ENCODE assay signal across 12 cellular contexts in genomic region chr11:95520765-95521542, GRCh38.
DNase-seq lines count a peak whose midpoint lies in the region; ATAC-seq and TF ChIP-seq lines count a peak whose summit lies in the region.
"Had no signal": no experiment of that assay in that cellular context is flagged by ENCODE, and none has a peak within 500 bp of the region (broad histone marks: within the 10 kb centered on the region; RNA-seq: fewer than 3 reads in every experiment).

No MANE protein-coding gene starts in this region.

- TF ChIP-seq CTCF in HCT116 (IDR thresholded peaks at IDR 0.05 in 2 of 3, conservative IDR thresholded peaks at IDR 0.05 in 1 of 3; ENCODE audit: borderline replicate concordance in 1 of 3, insufficient read depth in 1 of 3, low read depth in 2 of 3, low read length in 2 of 3) (no peak), epithelial cell of esophagus (IDR thresholded peaks at IDR 0.05; ENCODE audit: insufficient read depth, low read depth, low read length, missing control alignments) (no peak)

- H3K4me2 ChIP-seq in HCT116 (ENCODE audit: low read length) (no peak overlapping the region), trophoblast cell (ENCODE audit: low read length) (no peak overlapping the region)

- TF ChIP-seq RAD21 in HCT116 (IDR thresholded peaks at IDR 0.05; ENCODE audit: low read depth): no peak

- H2AK5ac ChIP-seq in trophoblast cell (ENCODE audit: low read length): no peak overlapping the region

- POLR2A ChIA-PET in HCT116 (lab: Charles Lee): no interaction called here

- H3K14ac ChIP-seq in trophoblast cell (ENCODE audit: low read length): no peak overlapping the region

- no peak overlapping the region for H3K18ac ChIP-seq in trophoblast cell (ENCODE audit: low read length)

- H3K27ac ChIP-seq in HCT116 (ENCODE audit: low read depth, low read length): no peak overlapping the region
- no peak overlapping the region for H3K27ac ChIP-seq in trophoblast cell (ENCODE audit: low read depth, low read length)
- H3K27ac ChIP-seq in SJCRH30: no peak overlapping the region
- H3K27ac ChIP-seq: Peyer's patch had no signal

- no peak for TF ChIP-seq POLR2A in HCT116 (IDR thresholded peaks at IDR 0.05; ENCODE audit: borderline replicate concordance, extremely low read depth, insufficient read depth, insufficient read length)

- H3K9ac ChIP-seq in HCT116 (ENCODE audit: low read length) (no peak overlapping the region), trophoblast cell (ENCODE audit: low read length) (no peak overlapping the region)

- no peak overlapping the region for H4K91ac ChIP-seq in trophoblast cell (ENCODE audit: low read depth, low read length)

- no peak overlapping the region for H2BK120ac ChIP-seq in trophoblast cell (ENCODE audit: insufficient read depth, low read length, poor library complexity)

- H3K79me1 ChIP-seq in trophoblast cell (ENCODE audit: low read length): no peaks in the 10 kb centered on the region

- H4K20me1 ChIP-seq in HCT116 (ENCODE audit: insufficient read depth): no peaks in the 10 kb centered on the region

- no peaks in the 10 kb centered on the region for H3K9me2 ChIP-seq in HCT116 (ENCODE audit: insufficient read depth)

- no peak for ATAC-seq in HCT116
- ATAC-seq in HG03565 (IDR thresholded peaks at IDR 0.05; ENCODE audit: unreplicated experiment): no peak
- ATAC-seq: activated naive CD4-positive, alpha-beta T cell treated with anti-CD3 and anti-CD28 coated beads, Interleukin-2, amount 50 U/mL, for 72 hours had no signal

- no CpG with 5 or more reads among the region's 5 CpGs for WGBS in trophoblast cell (ENCODE audit: extremely low coverage, insufficient coverage, insufficient read length)

- CTCF ChIA-PET in HCT116 (lab: Charles Lee): no interaction called here

- H3K36me3 ChIP-seq in HCT116 (ENCODE audit: control insufficient read depth in 1 of 2, insufficient read depth in 2 of 2, low read length in 2 of 2) (no peaks in the 10 kb centered on the region), trophoblast cell (ENCODE audit: control insufficient read depth in 1 of 2, insufficient read depth in 2 of 2, low read length in 2 of 2) (no peaks in the 10 kb centered on the region), SJCRH30 (no peaks in the 10 kb centered on the region)
- H3K36me3 ChIP-seq: Peyer's patch had no signal

- DNase-seq in HCT116 (ENCODE audit: low read depth, low spot score) (no peak), NCI-H69 (lab: John Stamatoyannopoulos, UW) (peak; percentile 99), epithelial cell of esophagus (ENCODE audit: low read depth) (peak; percentile 99), trophoblast cell (no peak), pons (ENCODE audit: low spot score) (no peak), anterior cingulate cortex (lab: John Stamatoyannopoulos, UW) (no peak), SJCRH30 (no peak)
- DNase-seq: CD4-positive, alpha-beta memory T cell; Peyer's patch; T-helper 9 cell had no signal

- BruUV-seq in HCT116 (replicated peaks; lab: Mats Ljungman, UMichigan): no TSS peak

- no peak overlapping the region for H4K12ac ChIP-seq in trophoblast cell (ENCODE audit: low read depth, low read length)

- no peak overlapping the region for H2AFZ ChIP-seq in HCT116 (ENCODE audit: low read depth, low read length, poor library complexity, severe bottlenecking)
- no peak overlapping the region for H2AFZ ChIP-seq in trophoblast cell (ENCODE audit: insufficient read depth, low read length, poor library complexity)

- H3K23ac ChIP-seq in trophoblast cell (ENCODE audit: low read length): peak overlapping the region; percentile 61

- no peak overlapping the region for H4K8ac ChIP-seq in trophoblast cell (ENCODE audit: low read depth, low read length)

- intact Hi-C loops in HCT116 (cut with micrococcal nuclease): no loop called here

- H2BK5ac ChIP-seq in trophoblast cell (ENCODE audit: low read depth, low read length, poor library complexity): no peak overlapping the region

- no peaks in the 10 kb centered on the region for H3K27me3 ChIP-seq in HCT116 (ENCODE audit: insufficient read depth, low read length)
- H3K27me3 ChIP-seq in trophoblast cell (ENCODE audit: insufficient read depth, low read length): no peaks in the 10 kb centered on the region
- no peaks in the 10 kb centered on the region for H3K27me3 ChIP-seq in SJCRH30
- H3K27me3 ChIP-seq: Peyer's patch had no signal

- H2BK12ac ChIP-seq in trophoblast cell (ENCODE audit: low read length): no peak overlapping the region

- H3K9me3 ChIP-seq in HCT116 (ENCODE audit: control insufficient read depth in 1 of 2, insufficient read depth in 1 of 2, low read depth in 1 of 2, low read length in 2 of 2) (no peaks in the 10 kb centered on the region), trophoblast cell (ENCODE audit: insufficient read depth, low read depth, low read length) (no peaks in the 10 kb centered on the region), SJCRH30 (replicated peaks) (no peaks in the 10 kb centered on the region)
- H3K9me3 ChIP-seq: Peyer's patch had no signal

- H3K79me2 ChIP-seq in HCT116 (ENCODE audit: insufficient read depth, low read length): no peaks in the 10 kb centered on the region
- H3K79me2 ChIP-seq in trophoblast cell (ENCODE audit: control insufficient read depth, insufficient read depth, low read length, poor library complexity): no peaks in the 10 kb centered on the region

- RAD21 ChIA-PET in HCT116 (lab: Charles Lee; ENCODE audit: low non-redundant PET in 1 of 2, low total read pairs in 2 of 2, uncharacterized antibody in 2 of 2, unreplicated experiment in 2 of 2): no interaction called here

- H3K4me3 ChIP-seq in HCT116 (replicated peaks in 1 of 2; ENCODE audit: low read depth in 1 of 2, low read length in 2 of 2) (no peak overlapping the region), epithelial cell of esophagus (ENCODE audit: low read length) (no peak overlapping the region), trophoblast cell (ENCODE audit: low read depth, low read length) (no peak overlapping the region), SJCRH30 (no peak overlapping the region)
- H3K4me3 ChIP-seq: Peyer's patch had no signal

- no peak overlapping the region for H3K4ac ChIP-seq in trophoblast cell (ENCODE audit: low read depth, low read length)

- H3K4me1 ChIP-seq in HCT116 (ENCODE audit: control insufficient read depth in 1 of 2, insufficient read depth in 2 of 2, low read length in 2 of 2) (no peaks in the 10 kb centered on the region), trophoblast cell (ENCODE audit: control insufficient read depth in 1 of 2, insufficient read depth in 2 of 2, low read length in 2 of 2) (peaks cover 3% of the 10 kb centered on the region in 2 experiments), SJCRH30 (no peaks in the 10 kb centered on the region)
- H3K4me1 ChIP-seq: Peyer's patch had no signal

TF ChIP-seq in HCT116, 20 proteins besides CTCF, POLR2A, EP300 and RAD21:
- TF ChIP-seq ZNF274 (IDR thresholded peaks at IDR 0.05; ENCODE audit: low read depth, low read length): no peak
- peak; percentile 46 for TF ChIP-seq TCF7L2 (IDR thresholded peaks at IDR 0.05; ENCODE audit: borderline replicate concordance, extremely low read depth, insufficient read depth, insufficient read length)
- TF ChIP-seq ZFX (IDR thresholded peaks at IDR 0.05): no peak
- TF ChIP-seq CBX3 (IDR thresholded peaks at IDR 0.05; ENCODE audit: low read depth): no peak

Comparison
In these comparisons a context has a peak if more than half of its experiments do, and no peak if none do; other contexts are left out.
1. DNase-seq: peak in NCI-H69 (single experiment) and epithelial cell of esophagus (single experiment); none in HCT116 (single experiment), trophoblast cell (0 of 2), pons (single experiment), anterior cingulate cortex (0 of 58) and SJCRH30 (0 of 2).